ENCODE assay signal across 1 cellular context in genomic region chr2:54384301-54385035, GRCh38.
TF ChIP-seq lines count a peak whose summit lies in the region.

No MANE protein-coding gene starts in this region.

TF ChIP-seq in GM23338, 12 proteins besides CTCF, POLR2A, EP300 and RAD21 (continued from another document):
- no peak for TF ChIP-seq POLR2AphosphoS5 (IDR thresholded peaks at IDR 0.05; ENCODE audit: low read depth)
